18 cellular contexts compared by ENCODE assay signal in genomic region chr7:86094166-86094669, GRCh38.
DNase-seq lines count a peak whose midpoint lies in the region; ATAC-seq, FAIRE-seq and TF ChIP-seq lines count a peak whose summit lies in the region.
"Had no signal": no experiment of that assay in that cellular context is flagged by ENCODE, and none has a peak within 500 bp of the region (broad histone marks: within the 10 kb centered on the region; RNA-seq: fewer than 3 reads in every experiment).

No MANE protein-coding gene starts in this region.

- H2AFZ ChIP-seq in HepG2 (ENCODE audit: low read length), result no peak overlapping the region
- H2AFZ ChIP-seq: GM23338 had no signal

- H3K27ac ChIP-seq in HepG2 (ENCODE audit: extremely low read length, insufficient read depth, low read length) (no peak overlapping the region), right lobe of liver (no peak overlapping the region), Peyer's patch (no peak overlapping the region)

- no peak for TF ChIP-seq EP300 in HepG2 (IDR thresholded peaks at IDR 0.05; ENCODE audit: low read depth in 2 of 2, low read length in 2 of 2)
- TF ChIP-seq EP300 in HepG2 (CRISPR knock-in tag; IDR thresholded peaks at IDR 0.05; ENCODE audit: borderline replicate concordance), result no peak

- no TSS peak for BruUV-seq in HepG2 (replicated peaks; lab: Mats Ljungman, UMichigan)

- H4K20me1 ChIP-seq in HepG2 (ENCODE audit: insufficient read depth, low read length), result no peaks in the 10 kb centered on the region

- no peaks in the 10 kb centered on the region for H3K79me2 ChIP-seq in HepG2 (ENCODE audit: insufficient read depth, low read length)

- CTCF ChIA-PET in HepG2 (lab: Yijun Ruan, JAX; ENCODE audit: low intra/inter-chr PET ratio, low total read pairs), result no interaction called here

- TF ChIP-seq POLR2A in HepG2 (IDR thresholded peaks at IDR 0.05; ENCODE audit: insufficient read depth in 1 of 2, low read depth in 2 of 2, low read length in 2 of 2), result no peak
- no peak for TF ChIP-seq POLR2A in right lobe of liver (IDR thresholded peaks at IDR 0.05)
- TF ChIP-seq POLR2A in Peyer's patch (IDR thresholded peaks at IDR 0.05), result no peak

- no peaks in the 10 kb centered on the region for H3K27me3 ChIP-seq in HepG2 (ENCODE audit: control insufficient read depth in 1 of 2, insufficient read depth in 2 of 2, low read length in 2 of 2)
- no peaks in the 10 kb centered on the region for H3K27me3 ChIP-seq in right lobe of liver
- no peaks in the 10 kb centered on the region for H3K27me3 ChIP-seq in Peyer's patch
- H3K27me3 ChIP-seq: BE2C had no signal

- TF ChIP-seq RAD21 in HepG2 (CRISPR knock-in tag; IDR thresholded peaks at IDR 0.05), result no peak

- no peaks in the 10 kb centered on the region for H3K36me3 ChIP-seq in HepG2 (replicated peaks in 1 of 2; ENCODE audit: control insufficient read depth in 1 of 2, insufficient read depth in 2 of 2, low read length in 2 of 2)
- no peaks in the 10 kb centered on the region for H3K36me3 ChIP-seq in right lobe of liver
- H3K36me3 ChIP-seq in Peyer's patch, result no peaks in the 10 kb centered on the region
- H3K36me3 ChIP-seq: BE2C had no signal

- H3K4me1 ChIP-seq in HepG2 (ENCODE audit: insufficient read depth, low read length) (no peaks in the 10 kb centered on the region), right lobe of liver (no peaks in the 10 kb centered on the region), Peyer's patch (no peaks in the 10 kb centered on the region)
- H3K4me1 ChIP-seq: BE2C had no signal

- no peak for TF ChIP-seq CTCF in HepG2 (CRISPR knock-in tag; IDR thresholded peaks at IDR 0.05)
- no peak for TF ChIP-seq CTCF in right lobe of liver (IDR thresholded peaks at IDR 0.05)
- TF ChIP-seq CTCF in Peyer's patch (IDR thresholded peaks at IDR 0.05), result no peak

- WGBS in HepG2 (ENCODE audit: low lambda C conversion rate), result 0% methylated on average over 1 of the region's 1 CpG
- 5% methylated on average over 1 of the region's 1 CpG for WGBS in right lobe of liver (ENCODE audit: insufficient coverage, low coverage, low lambda C conversion rate, missing lambda C conversion rate)

- no peak for ATAC-seq in HepG2
- ATAC-seq in right lobe of liver, result no peak
- ATAC-seq: GM23338, K562 had no signal

- no peak overlapping the region for H3K4me2 ChIP-seq in HepG2 (ENCODE audit: low read depth, low read length)
- H3K4me2 ChIP-seq: GM23338 had no signal

- POLR2A ChIA-PET in HepG2 (lab: Yijun Ruan, JAX), result no interaction called here

- no peak for FAIRE-seq in HepG2 (lab: Jason Lieb, UNC)
- FAIRE-seq: K562 had no signal

- intact Hi-C loops in HepG2 (cut with micrococcal nuclease; ENCODE audit: unreplicated experiment) (no loop called here), right lobe of liver (cut with DNase I) (no loop called here), posterior cingulate gyrus (cut with DNase I) (no loop called here)

- no peak overlapping the region for H3K9ac ChIP-seq in HepG2 (ENCODE audit: insufficient read depth, low read depth, low read length)

- no peak overlapping the region for H3K4me3 ChIP-seq in HepG2 (replicated peaks in 1 of 3; ENCODE audit: insufficient read depth in 1 of 3, low read depth in 2 of 3, low read length in 3 of 3)
- H3K4me3 ChIP-seq in right lobe of liver, result no peak overlapping the region
- no peak overlapping the region for H3K4me3 ChIP-seq in Peyer's patch
- H3K4me3 ChIP-seq: GM23338, K562 had no signal

- H3K9me3 ChIP-seq in HepG2 (ENCODE audit: low read length), result peaks cover 8% of the 10 kb centered on the region
- H3K9me3 ChIP-seq in right lobe of liver, result no peaks in the 10 kb centered on the region
- no peaks in the 10 kb centered on the region for H3K9me3 ChIP-seq in Peyer's patch
- H3K9me3 ChIP-seq: BE2C had no signal

- DNase-seq in HepG2 (ENCODE audit: low spot score) (no peak), right lobe of liver (no peak), HT1080 (ENCODE audit: low read depth) (peak; percentile 18), SK-MEL-5 (ENCODE audit: low read depth, low spot score) (peak; percentile 59), foreskin melanocyte (peak; percentile 94), posterior cingulate gyrus (no peak), AG08396 (ENCODE audit: low spot score) (no peak), Peyer's patch (no peak)
- DNase-seq: BE2C; C1 segment of cervical spinal cord; CD4-positive, alpha-beta T cell; DMS153; DMS79; GDM1; H7; IMR-90 had no signal

- in situ Hi-C loops in HepG2 (cut with HindIII; ENCODE audit: extremely low pct_ligation_motif_present, low pct_unique_long_range_greater_than_20kb), result no loop called here
- in situ Hi-C loops in SK-MEL-5 (cut with HindIII; ENCODE audit: low pct_unique_long_range_greater_than_20kb, low sequenced_read_pairs), result no loop called here

TF ChIP-seq in HepG2, 621 proteins besides CTCF, POLR2A, EP300 and RAD21:
- TF ChIP-seq ATAD3A (CRISPR knock-in tag; IDR thresholded peaks at IDR 0.05) (no peak), ZNF414 (CRISPR knock-in tag; IDR thresholded peaks at IDR 0.05) (no peak), ATF7 (IDR thresholded peaks at IDR 0.05) (peak; percentile 28; the same call in 1 of the 2 replicates), ATF7 (CRISPR knock-in tag; IDR thresholded peaks at IDR 0.05) (no peak), FOSL2 (CRISPR knock-in tag; IDR thresholded peaks at IDR 0.05) (no peak), DDIT3 (CRISPR knock-in tag; IDR thresholded peaks at IDR 0.05) (no peak)

Comparison
In these comparisons a context has a peak if more than half of its experiments do, and no peak if none do; other contexts are left out.
1. DNase-seq: peak in HT1080 (single experiment), SK-MEL-5 (single experiment) and foreskin melanocyte (single experiment); none in HepG2 (single experiment), right lobe of liver (0 of 3), posterior cingulate gyrus (0 of 10), AG08396 (single experiment) and Peyer's patch (0 of 3).